1 cellular context compared by ENCODE assay signal in the genomic region with DNA sequence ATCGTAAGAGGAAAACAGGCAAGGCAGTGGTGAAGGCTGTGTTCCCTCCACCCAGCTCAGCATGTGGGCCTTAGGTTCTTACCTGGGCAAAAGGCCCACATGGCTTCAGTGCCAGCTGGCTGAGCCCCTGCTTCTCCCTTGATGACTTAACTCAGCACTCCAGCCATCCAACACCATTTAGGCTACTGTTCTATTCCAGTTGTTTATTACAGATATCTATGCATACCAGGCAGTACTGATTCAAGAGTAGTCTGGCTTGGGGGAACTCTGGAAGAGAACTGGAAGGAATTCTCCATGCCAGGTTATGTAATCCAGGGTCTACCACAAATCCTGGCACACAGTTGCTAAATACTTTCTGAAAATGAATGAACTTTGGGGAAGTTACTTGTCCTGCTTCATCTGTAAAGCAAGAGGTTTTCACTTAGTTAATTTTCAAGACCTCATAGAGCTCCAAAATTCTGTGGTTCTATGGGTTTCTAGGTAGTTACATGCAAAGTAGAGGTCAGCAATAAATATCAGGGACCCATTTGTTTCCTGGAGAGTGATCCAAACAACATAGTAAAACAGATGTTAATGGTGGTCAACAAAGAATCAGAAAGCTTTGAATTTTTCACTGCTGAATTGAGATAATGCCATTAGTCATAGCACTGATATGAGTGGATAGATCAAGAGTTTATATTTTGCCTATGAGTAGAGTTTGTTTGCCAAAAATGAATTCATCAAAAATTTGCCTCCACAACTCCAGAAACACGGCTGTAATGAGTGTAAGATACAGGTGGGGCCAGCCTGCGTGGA.
TF ChIP-seq lines count a peak whose summit lies in the region.

No MANE protein-coding gene starts in this region.

TF ChIP-seq in IMR-90, 13 proteins besides CTCF, POLR2A, EP300 and RAD21:
- no peak for TF ChIP-seq MXI1 (IDR thresholded peaks at IDR 0.05; ENCODE audit: borderline replicate concordance, low read depth, low read length)
- TF ChIP-seq CEBPB (IDR thresholded peaks at IDR 0.05; ENCODE audit: low read depth, low read length): no peak
- no peak for TF ChIP-seq CHD1 (IDR thresholded peaks at IDR 0.05; ENCODE audit: low read depth, low read length)
